In genomic region chr15:79744485-79744884, GRCh38 we compare ENCODE assay signal across 8 cellular contexts.
DNase-seq lines count a peak whose midpoint lies in the region; ATAC-seq, FAIRE-seq and TF ChIP-seq lines count a peak whose summit lies in the region.
"Not testable (repeated sequence)": the region's sequence is repeated elsewhere in the genome, so short reads cannot be mapped to it uniquely, and the experiment has no call there.

No MANE protein-coding gene starts in this region.

- H3K9ac ChIP-seq in HepG2 (ENCODE audit: insufficient read depth, low read depth, low read length), result not testable (repeated sequence)

- POLR2A ChIA-PET in A549 (lab: Yijun Ruan, JAX); HepG2 (lab: Yijun Ruan, JAX): not testable (repeated sequence)

- not testable (repeated sequence) for H3K79me2 ChIP-seq in HepG2 (ENCODE audit: insufficient read depth, low read length)

- H3K9me3 Mint-ChIP-seq in activated naive CD4-positive, alpha-beta T cell treated with anti-CD3 and anti-CD28 coated beads, Interleukin-2, amount 50 U/mL, for 24 hours, result not testable (repeated sequence)

- not testable (repeated sequence) for TF ChIP-seq RAD21 in A549 (conservative IDR thresholded peaks at IDR 0.05 in 1 of 2, IDR thresholded peaks at IDR 0.05 in 1 of 2); HepG2 (CRISPR knock-in tag; IDR thresholded peaks at IDR 0.05)

- not testable (repeated sequence) for H3K9me3 ChIP-seq in A549; SJCRH30 (replicated peaks); HepG2 (ENCODE audit: low read length)

- TF ChIP-seq CTCF in A549 (IDR thresholded peaks at IDR 0.05); HepG2 (CRISPR knock-in tag; IDR thresholded peaks at IDR 0.05): not testable (repeated sequence)

- 15% methylated on average over 3 of the region's 3 CpGs for WGBS in A549 (ENCODE audit: missing lambda C conversion rate)
- 3% methylated on average over 3 of the region's 3 CpGs for WGBS in HepG2 (ENCODE audit: low lambda C conversion rate)

- CTCF ChIA-PET in A549 (lab: Yijun Ruan, JAX), result interaction anchor here (0.6 kb wide), 1 partner anchor 69 kb away, joined by 3 read pairs; no protein-coding TSS in a partner anchor
- CTCF ChIA-PET in HepG2 (lab: Yijun Ruan, JAX; ENCODE audit: low intra/inter-chr PET ratio, low total read pairs), result not testable (repeated sequence)

- H3K27me3 Mint-ChIP-seq in activated naive CD4-positive, alpha-beta T cell treated with anti-CD3 and anti-CD28 coated beads, Interleukin-2, amount 50 U/mL, for 24 hours, result not testable (repeated sequence)

- not testable (repeated sequence) for H3K36me3 ChIP-seq in SJCRH30; HepG2 (replicated peaks in 1 of 2; ENCODE audit: control insufficient read depth in 1 of 2, insufficient read depth in 2 of 2, low read length in 2 of 2)

- TF ChIP-seq POLR2A in A549 (IDR thresholded peaks at IDR 0.05; ENCODE audit: low read length); erythroblast (IDR thresholded peaks at IDR 0.05; ENCODE audit: low read length); HepG2 (IDR thresholded peaks at IDR 0.05; ENCODE audit: insufficient read depth in 1 of 2, low read depth in 2 of 2, low read length in 2 of 2): not testable (repeated sequence)

- H3K4me2 ChIP-seq in A549; HepG2 (ENCODE audit: low read depth, low read length): not testable (repeated sequence)

- H3K4me3 ChIP-seq in A549; SJCRH30; HepG2 (replicated peaks in 1 of 3; ENCODE audit: insufficient read depth in 1 of 3, low read depth in 2 of 3, low read length in 3 of 3): not testable (repeated sequence)

- in situ Hi-C loops in HepG2 (cut with HindIII; ENCODE audit: extremely low pct_ligation_motif_present, low pct_unique_long_range_greater_than_20kb), result not testable (repeated sequence)

- TF ChIP-seq EP300 in A549 (IDR thresholded peaks at IDR 0.05); HepG2 (IDR thresholded peaks at IDR 0.05; ENCODE audit: low read depth in 2 of 2, low read length in 2 of 2); HepG2 (CRISPR knock-in tag; IDR thresholded peaks at IDR 0.05; ENCODE audit: borderline replicate concordance): not testable (repeated sequence)

- not testable (repeated sequence) for H3K36me3 Mint-ChIP-seq in activated naive CD4-positive, alpha-beta T cell treated with anti-CD3 and anti-CD28 coated beads, Interleukin-2, amount 50 U/mL, for 24 hours

- H3K4me1 ChIP-seq in A549; SJCRH30; HepG2 (ENCODE audit: insufficient read depth, low read length): not testable (repeated sequence)

- not testable (repeated sequence) for FAIRE-seq in A549 (lab: Jason Lieb, UNC); HepG2 (lab: Jason Lieb, UNC)

- peak; percentile 38 to 70 for DNase-seq in A549 (ENCODE audit: low read depth in 1 of 2, low spot score in 1 of 2)
- DNase-seq in EH (ENCODE audit: low read depth), result peak; percentile 42
- peak; percentile 54 for DNase-seq in HT-29 (ENCODE audit: low spot score)
- peak; percentile 1 for DNase-seq in NCI-H446 treated with DMSO at 0.1 percent for 48 hours (lab: John Stamatoyannopoulos, UW)
- DNase-seq in SJCRH30, result peak; percentile 7 to 8
- DNase-seq in erythroblast (lab: John Stamatoyannopoulos, UW), result peak; percentile 35 to 44
- DNase-seq in HepG2 (ENCODE audit: low spot score), result peak; percentile 15

- intact Hi-C loops in HepG2 (cut with micrococcal nuclease; ENCODE audit: unreplicated experiment), result not testable (repeated sequence)

- H3K27ac Mint-ChIP-seq in activated naive CD4-positive, alpha-beta T cell treated with anti-CD3 and anti-CD28 coated beads, Interleukin-2, amount 50 U/mL, for 24 hours, result peak overlapping the region; percentile 13

- not testable (repeated sequence) for BruUV-seq in HepG2 (replicated peaks; lab: Mats Ljungman, UMichigan)

- ATAC-seq in A549, result peak; percentile 54 to 91; a peak in 5 of 6 replicates
- not testable (repeated sequence) for ATAC-seq in HepG2

- H3K4me1 Mint-ChIP-seq in activated naive CD4-positive, alpha-beta T cell treated with anti-CD3 and anti-CD28 coated beads, Interleukin-2, amount 50 U/mL, for 24 hours, result not testable (repeated sequence)

- not testable (repeated sequence) for H4K20me1 ChIP-seq in HepG2 (ENCODE audit: insufficient read depth, low read length)

- not testable (repeated sequence) for H2AFZ ChIP-seq in HepG2 (ENCODE audit: low read length)

- not testable (repeated sequence) for H3K27ac ChIP-seq in A549; SJCRH30; HepG2 (ENCODE audit: extremely low read length, insufficient read depth, low read length)

- not testable (repeated sequence) for H3K27me3 ChIP-seq in SJCRH30; HepG2 (ENCODE audit: control insufficient read depth in 1 of 2, insufficient read depth in 2 of 2, low read length in 2 of 2)

- H3K4me3 Mint-ChIP-seq in activated naive CD4-positive, alpha-beta T cell treated with anti-CD3 and anti-CD28 coated beads, Interleukin-2, amount 50 U/mL, for 24 hours, result not testable (repeated sequence)

TF ChIP-seq in A549, 52 proteins besides CTCF, POLR2A, EP300 and RAD21:
- TF ChIP-seq SREBF2 (IDR thresholded peaks at IDR 0.05), result peak; percentile 59

TF ChIP-seq in HepG2, 621 proteins besides CTCF, POLR2A, EP300 and RAD21:
- TF ChIP-seq ZNF24 (IDR thresholded peaks at IDR 0.05), result peak; percentile 90

Comparison
In these comparisons a context has a peak if more than half of its experiments do, and no peak if none do; other contexts are left out.
1. DNase-seq: peak in every context shown above with its lines; median percentile 54 in A549; 54 in HT-29; 42 in EH; 40 in erythroblast; 15 in HepG2; 8 in SJCRH30; 1 in NCI-H446 treated with DMSO at 0.1 percent for 48 hours.